ENCODE assay signal across 9 cellular contexts in genomic region chr4:182806259-182807252, GRCh38.
A peak's percentile ranks its signal among the peaks of the same experiment; 100 is the strongest.
DNase-seq lines count a peak whose midpoint lies in the region; ATAC-seq, FAIRE-seq and TF ChIP-seq lines count a peak whose summit lies in the region.
"Had no signal": no experiment of that assay in that cellular context is flagged by ENCODE, and none has a peak within 500 bp of the region (broad histone marks: within the 10 kb centered on the region; RNA-seq: fewer than 3 reads in every experiment).

No MANE protein-coding gene starts in this region.

- peaks cover 19% of the 10 kb centered on the region for H3K4me1 Mint-ChIP-seq in activated B cell treated with CpG ODN at 0.5 μM for 24 hours
- no peaks in the 10 kb centered on the region for H3K4me1 Mint-ChIP-seq in central memory CD8-positive, alpha-beta T cell

- FAIRE-seq in kidney (lab: Jason Lieb, UNC), result no peak
- FAIRE-seq: A204.1 had no signal

- CTCF ChIA-PET in activated B cell treated with CpG ODN at 0.5 μM for 24 hours (lab: Charles Lee), result no interaction called here

- H3K9me3 Mint-ChIP-seq in activated B cell treated with CpG ODN at 0.5 μM for 24 hours, result no peaks in the 10 kb centered on the region
- H3K9me3 Mint-ChIP-seq in central memory CD8-positive, alpha-beta T cell, result no peaks in the 10 kb centered on the region

- H3K4me3 Mint-ChIP-seq in activated B cell treated with CpG ODN at 0.5 μM for 24 hours, result peak overlapping the region; percentile 81
- H3K4me3 Mint-ChIP-seq in central memory CD8-positive, alpha-beta T cell, result peak overlapping the region; percentile 65

- H3K4me1 ChIP-seq in kidney (ENCODE audit: control insufficient read depth in 1 of 2, insufficient read depth in 1 of 2, low read depth in 1 of 2, low read length in 2 of 2), result peaks cover 0 to 3% of the 10 kb centered on the region in 2 donors

- peak overlapping the region; percentile 55 to 70 for H3K4me3 ChIP-seq in kidney (ENCODE audit: low read length in 2 of 2)

- no peak overlapping the region for H3K27ac ChIP-seq in kidney (ENCODE audit: low read depth in 2 of 2, low read length in 2 of 2)

- intact Hi-C loops in activated B cell treated with CpG ODN at 0.5 μM for 24 hours (cut with micrococcal nuclease), result loop anchor here (1.0 to 2.0 kb wide), 2 partner anchors 118 to 328 kb away; no protein-coding TSS in a partner anchor
- intact Hi-C loops in kidney (cut with DNase I), result loop anchor here (10.0 kb wide), 1 partner anchor 1662 kb away; no protein-coding TSS in a partner anchor

- H3K27ac Mint-ChIP-seq in activated B cell treated with CpG ODN at 0.5 μM for 24 hours, result no peak overlapping the region
- no peak overlapping the region for H3K27ac Mint-ChIP-seq in central memory CD8-positive, alpha-beta T cell (ENCODE audit: low read depth)

- peak; percentile 49 for DNase-seq in NCI-H1105 treated with DMSO at 0.1 percent for 48 hours (lab: John Stamatoyannopoulos, UW)
- DNase-seq in NCI-H1105 (lab: John Stamatoyannopoulos, UW), result no peak
- peak; percentile 63 for DNase-seq in NAMALWA (ENCODE audit: low spot score)
- DNase-seq in activated B cell treated with CpG ODN at 0.5 μM for 24 hours, result peak; percentile 29
- peak; percentile 46 to 51 for DNase-seq in central memory CD8-positive, alpha-beta T cell (ENCODE audit: low spot score in 2 of 2)
- DNase-seq in kidney, result peak; percentile 87
- DNase-seq in stimulated activated CD4-positive, alpha-beta T cell treated with anti-CD3 and anti-CD28 coated beads, Interleukin-15, amount 100 ng/mL, for 1 hour (ENCODE audit: low read depth in 1 of 2, low spot score in 1 of 2), result peak; percentile 20 to 62

- no peaks in the 10 kb centered on the region for H3K36me3 Mint-ChIP-seq in activated B cell treated with CpG ODN at 0.5 μM for 24 hours (ENCODE audit: low read depth)
- H3K36me3 Mint-ChIP-seq in central memory CD8-positive, alpha-beta T cell (ENCODE audit: insufficient read depth), result peaks cover 8% of the 10 kb centered on the region

- TF ChIP-seq CTCF in activated B cell treated with CpG ODN at 0.5 μM for 24 hours (IDR thresholded peaks at IDR 0.05) (no peak), kidney (IDR thresholded peaks at IDR 0.05; ENCODE audit: borderline replicate concordance, extremely low read depth, insufficient read depth) (peak; percentile 77)

- POLR2A ChIA-PET in activated B cell treated with CpG ODN at 0.5 μM for 24 hours (lab: Charles Lee), result interaction anchor here (0.6 kb wide), 1 partner anchor 120 kb away, joined by 4 read pairs; no protein-coding TSS in a partner anchor

- peak overlapping the region; percentile 72 to 82 for H3K9ac ChIP-seq in kidney (ENCODE audit: low read length in 2 of 2)

- ATAC-seq in HG02588 (IDR thresholded peaks at IDR 0.05; ENCODE audit: unreplicated experiment), result peak; percentile 66
- peak; percentile 31 for ATAC-seq in activated B cell treated with CpG ODN at 0.5 μM for 24 hours (ENCODE audit: low read depth)
- ATAC-seq in central memory CD8-positive, alpha-beta T cell (replicated peaks; ENCODE audit: extremely low read depth, poor library complexity, severe bottlenecking), result no peak

- H3K9me3 ChIP-seq in kidney (ENCODE audit: control insufficient read depth in 1 of 2, low read length in 2 of 2), result no peaks in the 10 kb centered on the region

- H3K27me3 Mint-ChIP-seq in activated B cell treated with CpG ODN at 0.5 μM for 24 hours, result peaks cover 15% of the 10 kb centered on the region
- no peaks in the 10 kb centered on the region for H3K27me3 Mint-ChIP-seq in central memory CD8-positive, alpha-beta T cell

- H3K36me3 ChIP-seq in kidney (ENCODE audit: control insufficient read depth in 1 of 2, insufficient read depth in 2 of 2, low read length in 2 of 2), result no peaks in the 10 kb centered on the region
